9 cellular contexts compared by ENCODE assay signal in genomic region chr15:87135109-87135508, GRCh38.
"Had no signal": no experiment of that assay in that cellular context is flagged by ENCODE, and none has a peak within 500 bp of the region (broad histone marks: within the 10 kb centered on the region; RNA-seq: fewer than 3 reads in every experiment).

No MANE protein-coding gene starts in this region.

- DNase-seq: GM23248, GOT3, H7, HFFc6, IMR-90, KG1 had no signal

- H3K4me3 ChIP-seq: GM23248, HAP-1, K562 had no signal

- ATAC-seq: HCT116, K562 had no signal
